In the genomic region with DNA sequence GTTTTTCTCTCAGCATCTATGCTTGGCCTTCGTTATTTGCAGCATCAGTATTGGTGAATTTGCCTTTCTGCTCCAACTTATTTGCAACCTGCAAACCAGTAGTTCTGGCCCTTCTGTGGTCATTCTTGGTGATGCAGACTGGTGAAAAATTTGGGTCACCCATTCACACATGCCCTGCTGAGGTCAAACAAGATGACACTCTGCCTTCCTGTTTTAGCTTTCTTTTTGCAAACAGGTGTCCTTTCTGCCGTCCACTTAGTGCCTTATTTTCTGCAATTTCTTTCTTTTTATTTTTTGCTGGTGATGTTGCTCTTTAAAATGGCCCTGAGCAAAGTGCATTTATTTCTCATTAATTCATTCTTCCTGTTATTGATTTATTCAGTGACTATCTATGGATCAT, we compare ENCODE assay signal across 20 cellular contexts. TPM values are rescaled to one million over a fixed set of nuclear protein-coding genes. Genes with fewer than 3 reads are reported as not detected.
DNase-seq lines count a peak whose midpoint lies in the region; ATAC-seq and TF ChIP-seq lines count a peak whose summit lies in the region.
"Had no signal": no experiment of that assay in that cellular context is flagged by ENCODE, and none has a peak within 500 bp of the region (broad histone marks: within the 10 kb centered on the region; RNA-seq: fewer than 3 reads in every experiment).

No MANE protein-coding gene starts in this region.

- WGBS in esophagus squamous epithelium, 2 donors = 75 to 88% methylated on average over 2 of the region's 2 CpGs

- peaks cover 63% of the 10 kb centered on the region for H4K20me1 ChIP-seq in OCI-LY3 (ENCODE audit: insufficient read depth, low read length)

- H3K9ac ChIP-seq in OCI-LY3 (ENCODE audit: low read length) = peak overlapping the region; percentile 25; the same call in 1 of the 2 replicates

- peak overlapping the region; percentile 89 for H3K27ac ChIP-seq in OCI-LY3 (ENCODE audit: low read length)
- H3K27ac ChIP-seq in esophagus squamous epithelium = no peak overlapping the region
- H3K27ac ChIP-seq: foreskin keratinocyte, upper lobe of right lung, VCaP had no signal

- peak overlapping the region; percentile 81 for H3K4me3 Mint-ChIP-seq in natural killer cell treated with Interleukin-12 subunit alpha and Interleukin-12 subunit beta and Interleukin-15 and Interleukin-18, amount 100 ng/mL, for 72 hours
- H3K4me3 Mint-ChIP-seq: activated naive CD8-positive, alpha-beta T cell; CD14-positive monocyte; neural crest cell had no signal

- H3K4me1 ChIP-seq in OCI-LY3 (ENCODE audit: low read length) = peaks cover 83% of the 10 kb centered on the region
- H3K4me1 ChIP-seq in esophagus squamous epithelium = no peaks in the 10 kb centered on the region
- H3K4me1 ChIP-seq: foreskin keratinocyte, upper lobe of right lung had no signal

- intact Hi-C loops in esophagus squamous epithelium (cut with DNase I) = no loop called here

- H3K9me3 ChIP-seq in OCI-LY3 (ENCODE audit: insufficient read depth, low read length) (no peaks in the 10 kb centered on the region), esophagus squamous epithelium (no peaks in the 10 kb centered on the region)
- H3K9me3 ChIP-seq: upper lobe of right lung had no signal

- H3K4me1 Mint-ChIP-seq in natural killer cell treated with Interleukin-12 subunit alpha and Interleukin-12 subunit beta and Interleukin-15 and Interleukin-18, amount 100 ng/mL, for 72 hours (ENCODE audit: low read depth in 2 of 2) = peaks cover 84 to 87% of the 10 kb centered on the region in 2 donors
- H3K4me1 Mint-ChIP-seq: neural crest cell had no signal

- TF ChIP-seq CTCF in OCI-LY3 (IDR thresholded peaks at IDR 0.05; ENCODE audit: low read depth, low read length) (no peak), esophagus squamous epithelium (IDR thresholded peaks at IDR 0.05) (no peak)

- no peak overlapping the region for H2AFZ ChIP-seq in OCI-LY3 (ENCODE audit: low read depth, low read length)

- H3K9me3 Mint-ChIP-seq in natural killer cell treated with Interleukin-12 subunit alpha and Interleukin-12 subunit beta and Interleukin-15 and Interleukin-18, amount 100 ng/mL, for 72 hours = peaks cover 5% of the 10 kb centered on the region
- H3K9me3 Mint-ChIP-seq: CD14-positive monocyte had no signal

- H3K79me2 ChIP-seq in OCI-LY3 (ENCODE audit: low read length) = peaks cover 92% of the 10 kb centered on the region

- TF ChIP-seq POLR2A in esophagus squamous epithelium (IDR thresholded peaks at IDR 0.05) = peak in 1 of 4 donors; percentile 17

- no peak for DNase-seq in natural killer cell treated with Interleukin-12 subunit alpha and Interleukin-12 subunit beta and Interleukin-15 and Interleukin-18, amount 100 ng/mL, for 72 hours (ENCODE audit: low spot score)
- DNase-seq in esophagus squamous epithelium (lab: John Stamatoyannopoulos, UW) (no peak), NCI-H526 (lab: John Stamatoyannopoulos, UW) (no peak), NCI-H2081 (lab: John Stamatoyannopoulos, UW) (no peak), NCI-H1048 (lab: John Stamatoyannopoulos, UW) (no peak)
- DNase-seq: activated CD8-positive, alpha-beta memory T cell treated with anti-CD3 and anti-CD28 coated beads, Interleukin-2, amount 50 U/mL, for 48 hours; DND-41; foreskin keratinocyte; NCI-H2029 treated with DMSO at 0.1 percent for 48 hours; right cardiac atrium; stimulated activated CD4-positive, alpha-beta T cell treated with anti-CD3 and anti-CD28 coated beads, Interleukin-2, amount 100 ng/mL, for 48 hours; upper lobe of right lung had no signal

- peaks cover 10% of the 10 kb centered on the region for H3K36me3 Mint-ChIP-seq in natural killer cell treated with Interleukin-12 subunit alpha and Interleukin-12 subunit beta and Interleukin-15 and Interleukin-18, amount 100 ng/mL, for 72 hours
- H3K36me3 Mint-ChIP-seq: activated naive CD8-positive, alpha-beta T cell had no signal

- no peaks in the 10 kb centered on the region for H3K27me3 ChIP-seq in OCI-LY3 (ENCODE audit: low read depth, low read length)
- no peaks in the 10 kb centered on the region for H3K27me3 ChIP-seq in esophagus squamous epithelium
- H3K27me3 ChIP-seq: upper lobe of right lung had no signal

- H3K4me2 ChIP-seq in OCI-LY3 (ENCODE audit: low read length) = peak overlapping the region; percentile 72

- H3K4me3 ChIP-seq in OCI-LY3 (ENCODE audit: low read length) (peak overlapping the region; percentile 26; the same call in 1 of the 2 replicates), esophagus squamous epithelium (no peak overlapping the region)
- H3K4me3 ChIP-seq: lung, upper lobe of right lung had no signal

- ATAC-seq in GM18511 (IDR thresholded peaks at IDR 0.05; ENCODE audit: unreplicated experiment) (peak; percentile 41), HG02678 (IDR thresholded peaks at IDR 0.05; ENCODE audit: unreplicated experiment) (peak; percentile 30)
- peak; percentile 69 to 74 for ATAC-seq in natural killer cell treated with Interleukin-12 subunit alpha and Interleukin-12 subunit beta and Interleukin-15 and Interleukin-18, amount 100 ng/mL, for 72 hours
- ATAC-seq: foreskin keratinocyte, right cardiac atrium had no signal

- H3K27ac Mint-ChIP-seq in natural killer cell treated with Interleukin-12 subunit alpha and Interleukin-12 subunit beta and Interleukin-15 and Interleukin-18, amount 100 ng/mL, for 72 hours = peak overlapping the region; percentile 81 to 87
- H3K27ac Mint-ChIP-seq: activated naive CD8-positive, alpha-beta T cell had no signal

- H3K27me3 Mint-ChIP-seq in natural killer cell treated with Interleukin-12 subunit alpha and Interleukin-12 subunit beta and Interleukin-15 and Interleukin-18, amount 100 ng/mL, for 72 hours = no peaks in the 10 kb centered on the region

- H3K36me3 ChIP-seq in OCI-LY3 (replicated peaks; ENCODE audit: low read depth, low read length) (peaks cover 24% of the 10 kb centered on the region), esophagus squamous epithelium (no peaks in the 10 kb centered on the region)
- H3K36me3 ChIP-seq: upper lobe of right lung had no signal

RNA-seq across cellular contexts. Expression of a gene that starts 31.3 kb away (rescaled TPM):
- total RNA-seq in natural killer cell treated with Interleukin-12 subunit alpha and Interleukin-12 subunit beta and Interleukin-15 and Interleukin-18, amount 100 ng/mL, for 72 hours = 100 to 1,000 TPM in 1 of 2 donors, 10 to 100 TPM in 1; 73.4 to 101 TPM
- total RNA-seq in esophagus squamous epithelium = 10 to 100 TPM in 2 of 4 donors, 1 to 10 TPM in 2; 5.3 to 15.8 (median 9.5) TPM

Comparison
In these comparisons a context has a peak if more than half of its experiments do, and no peak if none do; other contexts are left out.
1. RNA of a gene that starts 31.3 kb away (total RNA-seq): 73.4 to 101 TPM in natural killer cell treated with Interleukin-12 subunit alpha and Interleukin-12 subunit beta and Interleukin-15 and Interleukin-18, amount 100 ng/mL, for 72 hours; 5.3 to 15.8 TPM in esophagus squamous epithelium; every median in the first group is over 4 times any median in the second.
2. Peak in every context shown above with its lines, with median percentiles within 50 percentile points of each other: ATAC-seq.